ENCODE assay signal across 12 cellular contexts in the genomic region with DNA sequence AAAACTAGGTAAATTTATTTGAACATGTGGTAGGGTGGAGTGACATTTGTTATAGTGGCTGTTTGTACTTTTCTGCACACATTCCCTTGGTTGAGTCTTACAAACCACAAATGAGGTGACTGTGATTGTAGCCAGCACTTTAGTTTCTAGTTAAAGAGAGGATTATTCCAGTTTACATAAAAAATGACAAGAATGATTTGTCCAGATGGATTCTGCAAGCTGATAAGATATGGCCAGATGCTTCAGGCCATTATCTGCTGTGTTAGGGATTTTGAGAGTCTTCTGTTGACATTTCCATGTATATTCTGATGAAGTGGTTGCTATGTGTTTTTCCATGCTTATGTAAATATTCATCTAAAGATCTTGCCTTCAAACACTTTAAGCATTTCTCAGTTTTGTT. TPM values are rescaled to one million over a fixed set of nuclear protein-coding genes. Genes with fewer than 3 reads are reported as not detected.
DNase-seq lines count a peak whose midpoint lies in the region; TF ChIP-seq lines count a peak whose summit lies in the region.
"Had no signal": no experiment of that assay in that cellular context is flagged by ENCODE, and none has a peak within 500 bp of the region (broad histone marks: within the 10 kb centered on the region; RNA-seq: fewer than 3 reads in every experiment).

No MANE protein-coding gene starts in this region.

- DNase-seq in AG09319 (ENCODE audit: extremely low read depth, low read depth): peak; percentile 64
- DNase-seq in GM03348 (ENCODE audit: low spot score): peak; percentile 13
- DNase-seq in NCI-H748 treated with DMSO at 0.1 percent for 48 hours (lab: John Stamatoyannopoulos, UW): peak; percentile 64
- peak; percentile 14 for DNase-seq in hepatic stellate cell (ENCODE audit: low spot score)
- DNase-seq in kidney glomerular epithelial cell (lab: John Stamatoyannopoulos, UW): no peak
- no peak for DNase-seq in GM10248 (ENCODE audit: extremely low spot score)
- no peak for DNase-seq in COLO829 (ENCODE audit: low spot score)
- no peak for DNase-seq in mucosa of gallbladder (ENCODE audit: low spot score)
- DNase-seq: anterior cingulate cortex; NCI-H187; OCI-M1; stimulated activated naive CD8-positive, alpha-beta T cell treated with anti-CD3 and anti-CD28 coated beads, Interleukin-15, Interleukin-2, amounts not matched to agents 100 U/mL and 50 U/mL, for 24 hours had no signal

- CTCF ChIA-PET in GM10248 (lab: Yijun Ruan, JAX): interaction anchor here (0.8 to 1.7 kb wide), 6 partner anchors 8 to 31 kb away, joined by 3 to 6 read pairs (median 4); a partner anchor contains a TSS

- TF ChIP-seq CTCF in AG09319 (IDR thresholded peaks at IDR 0.05; ENCODE audit: low read depth, low read length) (no peak), GM10248 (IDR thresholded peaks at IDR 0.05; ENCODE audit: control extremely low read depth, extremely low read depth, low read depth, missing control alignments) (no peak)

- POLR2A ChIA-PET in GM10248 (lab: Yijun Ruan, JAX): no interaction called here

RNA-seq across cellular contexts. Expression of a gene that starts 31.0 kb away (rescaled TPM):
- 29.7 TPM for total RNA-seq in mucosa of gallbladder

Comparison
In these comparisons a context has a peak if more than half of its experiments do, and no peak if none do; other contexts are left out.
1. DNase-seq: peak in AG09319 (single experiment), GM03348 (single experiment), NCI-H748 treated with DMSO at 0.1 percent for 48 hours (single experiment) and hepatic stellate cell (single experiment); none in kidney glomerular epithelial cell (single experiment), GM10248 (single experiment), COLO829 (single experiment) and mucosa of gallbladder (single experiment).